In genomic region chr16:88936913-88937666, GRCh38 we compare ENCODE assay signal across 15 cellular contexts. TPM values are rescaled to one million over a fixed set of nuclear protein-coding genes. Genes with fewer than 3 reads are reported as not detected.
A peak's percentile ranks its signal among the peaks of the same experiment; 100 is the strongest.
DNase-seq lines count a peak whose midpoint lies in the region; ATAC-seq and TF ChIP-seq lines count a peak whose summit lies in the region.
"Had no signal": no experiment of that assay in that cellular context is flagged by ENCODE, and none has a peak within 500 bp of the region (broad histone marks: within the 10 kb centered on the region; RNA-seq: fewer than 3 reads in every experiment).

No MANE protein-coding gene starts in this region.

- DNase-seq in activated B cell treated with CpG ODN at 0.5 μM for 24 hours = no peak
- no peak for DNase-seq in sigmoid colon
- DNase-seq in NCI-H1092 treated with DMSO at 0.1 percent for 48 hours (lab: John Stamatoyannopoulos, UW) = no peak
- no peak for DNase-seq in stimulated activated naive CD8-positive, alpha-beta T cell treated with anti-CD3 and anti-CD28 coated beads, Interleukin-15, amount 100 ng/mL, for 72 hours
- DNase-seq in HFFc6 = no peak
- DNase-seq in DMS79 (lab: John Stamatoyannopoulos, UW) = no peak
- DNase-seq: activated CD8-positive, alpha-beta memory T cell treated with anti-CD3 and anti-CD28 coated beads, Interleukin-2, amount 10 ng/mL, durations not matched to agents 7 days and 5 days; activated naive CD4-positive, alpha-beta T cell; COR-L47; NCI-H2029 treated with DMSO at 0.1 percent for 48 hours; NCI-H526 treated with DMSO at 0.1 percent for 48 hours; T-cell had no signal

- peaks cover 30 to 89% (median 39%) of the 10 kb centered on the region in 11 experiments; a peak in 21 of 22 replicates for H4K20me1 ChIP-seq in BLaER1 treated with 17β-estradiol and CSF1 and Interleukin-3, amounts not matched to agents 10 nM and 100 nM

- CTCF ChIA-PET in activated B cell treated with CpG ODN at 0.5 μM for 24 hours (lab: Charles Lee) = interaction anchor here (1.0 to 2.1 kb wide), 2 partner anchors 14 to 279 kb away, joined by 3 to 5 read pairs; no protein-coding TSS in a partner anchor

- H3K27ac Mint-ChIP-seq in activated B cell treated with CpG ODN at 0.5 μM for 24 hours (peak overlapping the region; percentile 84), HFFc6 (no peak overlapping the region)
- H3K27ac Mint-ChIP-seq in stimulated activated naive CD8-positive, alpha-beta T cell treated with anti-CD3 and anti-CD28 coated beads, Interleukin-15, amount 100 ng/mL, for 72 hours = no peak overlapping the region
- H3K27ac Mint-ChIP-seq: activated CD8-positive, alpha-beta memory T cell treated with anti-CD3 and anti-CD28 coated beads, Interleukin-2, amount 10 ng/mL, durations not matched to agents 7 days and 5 days; T-cell had no signal

- peaks cover 0 to 6% (median 0%) of the 10 kb centered on the region in 11 experiments; a peak in 2 of 22 replicates for H3K36me3 ChIP-seq in BLaER1 treated with 17β-estradiol and CSF1 and Interleukin-3, amounts not matched to agents 10 nM and 100 nM
- H3K36me3 ChIP-seq in sigmoid colon = no peaks in the 10 kb centered on the region

- TF ChIP-seq EP300 in sigmoid colon (IDR thresholded peaks at IDR 0.05) = no peak

- peak overlapping the region; percentile 40 to 72 (median 61); a peak in 17 of 20 replicates for H3K4me3 ChIP-seq in BLaER1 treated with 17β-estradiol and CSF1 and Interleukin-3, amounts not matched to agents 10 nM and 100 nM
- H3K4me3 ChIP-seq in sigmoid colon = peak overlapping the region in 1 of 4 donors; percentile 19
- H3K4me3 ChIP-seq: body of pancreas had no signal

- TF ChIP-seq CTCF in activated B cell treated with CpG ODN at 0.5 μM for 24 hours (IDR thresholded peaks at IDR 0.05) (no peak), sigmoid colon (IDR thresholded peaks at IDR 0.05) (no peak), HFFc6 (IDR thresholded peaks at IDR 0.05) (no peak)

- no peaks in the 10 kb centered on the region for H3K9me3 ChIP-seq in BLaER1 treated with 17β-estradiol and CSF1 and Interleukin-3, amounts not matched to agents 10 nM and 100 nM (replicated peaks in 1 of 11)
- no peaks in the 10 kb centered on the region for H3K9me3 ChIP-seq in sigmoid colon
- H3K9me3 ChIP-seq: body of pancreas had no signal

- POLR2A ChIA-PET in activated B cell treated with CpG ODN at 0.5 μM for 24 hours (lab: Charles Lee) = interaction anchor here (0.6 to 1.6 kb wide), 12 partner anchors 12 to 280 kb away, joined by 3 to 5 read pairs (median 4); partner anchors contain the start of genes APRT and ZNF778

- peak overlapping the region; percentile 61 to 92 (median 88); a peak in 21 of 22 replicates for H3K9ac ChIP-seq in BLaER1 treated with 17β-estradiol and CSF1 and Interleukin-3, amounts not matched to agents 10 nM and 100 nM

- peak overlapping the region; percentile 92 to 100 (median 98) for H3K4me2 ChIP-seq in BLaER1 treated with 17β-estradiol and CSF1 and Interleukin-3, amounts not matched to agents 10 nM and 100 nM

- peak overlapping the region; percentile 67 to 98 (median 96); a peak in 21 of 22 replicates for H3K27ac ChIP-seq in BLaER1 treated with 17β-estradiol and CSF1 and Interleukin-3, amounts not matched to agents 10 nM and 100 nM
- H3K27ac ChIP-seq in layer of hippocampus (ENCODE audit: low read depth, low read length) (peak overlapping the region; percentile 52), sigmoid colon (peak overlapping the region; percentile 35 to 62 (median 59))

- H3K36me3 Mint-ChIP-seq in activated B cell treated with CpG ODN at 0.5 μM for 24 hours (ENCODE audit: low read depth) (peaks cover 2% of the 10 kb centered on the region), HFFc6 (ENCODE audit: low read depth) (no peaks in the 10 kb centered on the region)
- H3K36me3 Mint-ChIP-seq: activated CD8-positive, alpha-beta memory T cell treated with anti-CD3 and anti-CD28 coated beads, Interleukin-2, amount 10 ng/mL, durations not matched to agents 7 days and 5 days; T-cell had no signal

- H3K4me3 Mint-ChIP-seq in activated B cell treated with CpG ODN at 0.5 μM for 24 hours = peak overlapping the region; percentile 76
- H3K4me3 Mint-ChIP-seq in stimulated activated naive CD8-positive, alpha-beta T cell treated with anti-CD3 and anti-CD28 coated beads, Interleukin-15, amount 100 ng/mL, for 72 hours = no peak overlapping the region
- H3K4me3 Mint-ChIP-seq in HFFc6 = no peak overlapping the region
- H3K4me3 Mint-ChIP-seq: activated CD8-positive, alpha-beta memory T cell treated with anti-CD3 and anti-CD28 coated beads, Interleukin-2, amount 10 ng/mL, durations not matched to agents 7 days and 5 days; T-cell had no signal

- H3K27me3 ChIP-seq in BLaER1 treated with 17β-estradiol and CSF1 and Interleukin-3, amounts not matched to agents 10 nM and 100 nM = peaks cover 28 to 38% (median 35%) of the 10 kb centered on the region in 11 experiments
- H3K27me3 ChIP-seq in layer of hippocampus (ENCODE audit: control insufficient read depth, insufficient read depth, low read length) = peaks cover 18% of the 10 kb centered on the region
- peaks cover 18 to 82% (median 52%) of the 10 kb centered on the region in 3 donors for H3K27me3 ChIP-seq in sigmoid colon
- H3K27me3 ChIP-seq: body of pancreas had no signal

- no peaks in the 10 kb centered on the region for H3K9me3 Mint-ChIP-seq in activated B cell treated with CpG ODN at 0.5 μM for 24 hours
- no peaks in the 10 kb centered on the region for H3K9me3 Mint-ChIP-seq in stimulated activated naive CD8-positive, alpha-beta T cell treated with anti-CD3 and anti-CD28 coated beads, Interleukin-15, amount 100 ng/mL, for 72 hours
- no peaks in the 10 kb centered on the region for H3K9me3 Mint-ChIP-seq in HFFc6
- H3K9me3 Mint-ChIP-seq: T-cell had no signal

- no peak for TF ChIP-seq POLR2A in sigmoid colon (IDR thresholded peaks at IDR 0.05)

- H3K4me1 Mint-ChIP-seq in activated B cell treated with CpG ODN at 0.5 μM for 24 hours (peaks cover 49% of the 10 kb centered on the region), HFFc6 (ENCODE audit: low read depth) (no peaks in the 10 kb centered on the region)
- H3K4me1 Mint-ChIP-seq in stimulated activated naive CD8-positive, alpha-beta T cell treated with anti-CD3 and anti-CD28 coated beads, Interleukin-15, amount 100 ng/mL, for 72 hours = peaks cover 15% of the 10 kb centered on the region

- intact Hi-C loops in activated B cell treated with CpG ODN at 0.5 μM for 24 hours (cut with micrococcal nuclease) = loop anchor here (1.0 to 5.0 kb wide), 6 partner anchors 12 to 279 kb away; no protein-coding TSS in a partner anchor
- intact Hi-C loops in sigmoid colon (cut with DNase I) = loop anchor here (5.0 kb wide), 1 partner anchor 155 kb away; the partner anchor contains the start of gene ACSF3

- H3K4me1 ChIP-seq in BLaER1 treated with 17β-estradiol and CSF1 and Interleukin-3, amounts not matched to agents 10 nM and 100 nM = peaks cover 62 to 83% (median 79%) of the 10 kb centered on the region in 10 experiments
- peaks cover 0 to 48% (median 38%) of the 10 kb centered on the region in 4 donors for H3K4me1 ChIP-seq in sigmoid colon

- H3K27me3 Mint-ChIP-seq in activated B cell treated with CpG ODN at 0.5 μM for 24 hours (no peaks in the 10 kb centered on the region), HFFc6 (ENCODE audit: insufficient read depth) (peaks cover 28% of the 10 kb centered on the region)
- H3K27me3 Mint-ChIP-seq in stimulated activated naive CD8-positive, alpha-beta T cell treated with anti-CD3 and anti-CD28 coated beads, Interleukin-15, amount 100 ng/mL, for 72 hours = peaks cover 70% of the 10 kb centered on the region

- ATAC-seq in activated B cell treated with CpG ODN at 0.5 μM for 24 hours (ENCODE audit: low read depth) = no peak
- ATAC-seq in stimulated activated naive CD8-positive, alpha-beta T cell treated with anti-CD3 and anti-CD28 coated beads, Interleukin-15, amount 100 ng/mL, for 72 hours = no peak
- ATAC-seq: activated CD8-positive, alpha-beta memory T cell treated with anti-CD3 and anti-CD28 coated beads, Interleukin-2, amount 10 ng/mL, durations not matched to agents 7 days and 5 days; body of pancreas; T-cell had no signal

- 62 to 80% methylated on average over 34 of the region's 34 CpGs for WGBS in sigmoid colon, 2 donors

RNA-seq across cellular contexts. Expression of gene CBFA2T3, which starts 39.9 kb away (rescaled TPM):
- total RNA-seq in activated B cell treated with CpG ODN at 0.5 μM for 24 hours = 50.8 and 63.3 TPM in 2 replicates
- total RNA-seq in sigmoid colon = 10 to 100 TPM in 1 of 4 donors, 1 to 10 TPM in 2, under 1 TPM in 1; 0.95 to 26.8 (median 3.4) TPM
- polyA plus RNA-seq in sigmoid colon = 1 to 10 TPM; 4.2 to 9.8 (median 7.2) TPM
- not detected for total RNA-seq in HFFc6 (2021; fragmentation: NEBNext Ultra II Directional; extraction: Animal tissue kit (Norgen Biotek cat#: 25700))
